ENCODE assay signal across 1 cellular context in genomic region chr10:119314061-119314460, GRCh38.
TF ChIP-seq lines count a peak whose summit lies in the region.

No MANE protein-coding gene starts in this region.

TF ChIP-seq in liver, 16 proteins besides CTCF, POLR2A, EP300 and RAD21 (continued from another document):
- no peak for TF ChIP-seq MAX (IDR thresholded peaks at IDR 0.05)
- no peak for TF ChIP-seq HNF4G (IDR thresholded peaks at IDR 0.05)
- no peak for TF ChIP-seq EGR1 (IDR thresholded peaks at IDR 0.05; ENCODE audit: low read depth in 2 of 2)
- TF ChIP-seq RXRA (IDR thresholded peaks at IDR 0.05): no peak
- TF ChIP-seq FOXA2 (IDR thresholded peaks at IDR 0.05): no peak
- TF ChIP-seq HNF4A (conservative IDR thresholded peaks at IDR 0.05): no peak
- no peak for TF ChIP-seq JUND (IDR thresholded peaks at IDR 0.05)
- TF ChIP-seq FOXA1 (IDR thresholded peaks at IDR 0.05): no peak
- no peak for TF ChIP-seq TAF1 (conservative IDR thresholded peaks at IDR 0.05)
- no peak for TF ChIP-seq ATF3 (IDR thresholded peaks at IDR 0.05)
- no peak for TF ChIP-seq YY1 (IDR thresholded peaks at IDR 0.05)
